In the genomic region with DNA sequence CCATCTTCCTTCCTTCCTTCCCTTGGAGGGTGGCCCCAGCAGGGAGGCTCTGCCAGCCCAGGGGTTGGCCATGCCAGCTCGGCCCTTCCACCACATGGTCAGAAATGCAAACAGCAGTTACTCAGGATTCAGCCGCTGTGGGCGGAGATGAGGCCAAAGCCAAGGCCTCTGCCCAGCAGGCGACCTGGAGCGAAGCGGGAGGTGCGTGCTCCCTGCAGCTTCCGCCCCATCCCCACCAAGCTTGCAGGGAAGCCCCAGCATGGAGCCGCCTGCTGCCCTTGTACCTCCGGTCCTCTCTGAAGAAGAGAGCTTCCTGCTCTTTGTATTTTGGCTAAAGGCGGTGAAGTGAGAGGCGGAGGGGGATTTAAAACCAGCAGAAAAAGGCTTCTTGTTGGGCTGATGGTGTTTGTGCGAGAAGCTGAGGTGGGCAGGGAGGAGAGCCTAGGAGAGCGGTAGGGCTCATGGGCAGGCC, we compare ENCODE assay signal across 1 cellular context.
TF ChIP-seq lines count a peak whose summit lies in the region.

No MANE protein-coding gene starts in this region.

TF ChIP-seq in HCT116, 20 proteins besides CTCF, POLR2A, EP300 and RAD21 (continued from another document):
- TF ChIP-seq, protein P1, sequence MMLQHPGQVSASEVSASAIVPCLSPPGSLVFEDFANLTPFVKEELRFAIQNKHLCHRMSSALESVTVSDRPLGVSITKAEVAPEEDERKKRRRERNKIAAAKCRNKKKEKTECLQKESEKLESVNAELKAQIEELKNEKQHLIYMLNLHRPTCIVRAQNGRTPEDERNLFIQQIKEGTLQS (IDR thresholded peaks at IDR 0.05), result no peak
- no peak for TF ChIP-seq EGR1 (IDR thresholded peaks at IDR 0.05; ENCODE audit: low read depth)
- no peak for TF ChIP-seq FOSL1 (IDR thresholded peaks at IDR 0.05; ENCODE audit: low read depth)
- no peak for TF ChIP-seq EZH2 (IDR thresholded peaks at IDR 0.05)
- TF ChIP-seq, protein P2, sequence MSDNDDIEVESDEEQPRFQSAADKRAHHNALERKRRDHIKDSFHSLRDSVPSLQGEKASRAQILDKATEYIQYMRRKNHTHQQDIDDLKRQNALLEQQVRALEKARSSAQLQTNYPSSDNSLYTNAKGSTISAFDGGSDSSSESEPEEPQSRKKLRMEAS (IDR thresholded peaks at IDR 0.05), result peak; percentile 76
- no peak for TF ChIP-seq ELF1 (IDR thresholded peaks at IDR 0.05; ENCODE audit: borderline replicate concordance, low read depth)
- TF ChIP-seq YY1 (IDR thresholded peaks at IDR 0.05; ENCODE audit: extremely low read depth, insufficient replicate concordance, low read depth, low read length), result no peak
- TF ChIP-seq ZNF274 (IDR thresholded peaks at IDR 0.05; ENCODE audit: low read depth, low read length), result no peak
- no peak for TF ChIP-seq EZH2phosphoT487 (IDR thresholded peaks at IDR 0.05; ENCODE audit: borderline replicate concordance)
- TF ChIP-seq POLR2AphosphoS5 (IDR thresholded peaks at IDR 0.05; ENCODE audit: low read depth, low read length), result no peak
- TF ChIP-seq, protein P3, sequence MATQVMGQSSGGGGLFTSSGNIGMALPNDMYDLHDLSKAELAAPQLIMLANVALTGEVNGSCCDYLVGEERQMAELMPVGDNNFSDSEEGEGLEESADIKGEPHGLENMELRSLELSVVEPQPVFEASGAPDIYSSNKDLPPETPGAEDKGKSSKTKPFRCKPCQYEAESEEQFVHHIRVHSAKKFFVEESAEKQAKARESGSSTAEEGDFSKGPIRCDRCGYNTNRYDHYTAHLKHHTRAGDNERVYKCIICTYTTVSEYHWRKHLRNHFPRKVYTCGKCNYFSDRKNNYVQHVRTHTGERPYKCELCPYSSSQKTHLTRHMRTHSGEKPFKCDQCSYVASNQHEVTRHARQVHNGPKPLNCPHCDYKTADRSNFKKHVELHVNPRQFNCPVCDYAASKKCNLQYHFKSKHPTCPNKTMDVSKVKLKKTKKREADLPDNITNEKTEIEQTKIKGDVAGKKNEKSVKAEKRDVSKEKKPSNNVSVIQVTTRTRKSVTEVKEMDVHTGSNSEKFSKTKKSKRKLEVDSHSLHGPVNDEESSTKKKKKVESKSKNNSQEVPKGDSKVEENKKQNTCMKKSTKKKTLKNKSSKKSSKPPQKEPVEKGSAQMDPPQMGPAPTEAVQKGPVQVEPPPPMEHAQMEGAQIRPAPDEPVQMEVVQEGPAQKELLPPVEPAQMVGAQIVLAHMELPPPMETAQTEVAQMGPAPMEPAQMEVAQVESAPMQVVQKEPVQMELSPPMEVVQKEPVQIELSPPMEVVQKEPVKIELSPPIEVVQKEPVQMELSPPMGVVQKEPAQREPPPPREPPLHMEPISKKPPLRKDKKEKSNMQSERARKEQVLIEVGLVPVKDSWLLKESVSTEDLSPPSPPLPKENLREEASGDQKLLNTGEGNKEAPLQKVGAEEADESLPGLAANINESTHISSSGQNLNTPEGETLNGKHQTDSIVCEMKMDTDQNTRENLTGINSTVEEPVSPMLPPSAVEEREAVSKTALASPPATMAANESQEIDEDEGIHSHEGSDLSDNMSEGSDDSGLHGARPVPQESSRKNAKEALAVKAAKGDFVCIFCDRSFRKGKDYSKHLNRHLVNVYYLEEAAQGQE (IDR thresholded peaks at IDR 0.05; ENCODE audit: low read depth), result no peak
- no peak for TF ChIP-seq SRF (IDR thresholded peaks at IDR 0.05; ENCODE audit: low read depth)
- no peak for TF ChIP-seq ZFX (IDR thresholded peaks at IDR 0.05)
- no peak for TF ChIP-seq SIN3A (IDR thresholded peaks at IDR 0.05; ENCODE audit: low read depth)
- TF ChIP-seq SP1 (IDR thresholded peaks at IDR 0.05; ENCODE audit: low read depth), result 0 out of 2 replicates have a peak, but pooled peaks have one; percentile 33
- TF ChIP-seq CBX3 (IDR thresholded peaks at IDR 0.05; ENCODE audit: low read depth), result 0 out of 2 replicates have a peak, but pooled peaks have one; percentile 24
